1 cellular context compared by ENCODE assay signal in genomic region chr17:79931517-79932309, GRCh38.
TF ChIP-seq lines count a peak whose summit lies in the region.

No MANE protein-coding gene starts in this region.

TF ChIP-seq in HepG2, 621 proteins besides CTCF, POLR2A, EP300 and RAD21 (continued from another document and continues in another):
- TF ChIP-seq ZNF772 (CRISPR knock-in tag; IDR thresholded peaks at IDR 0.05): 0 out of 2 replicates have a peak, but pooled peaks have one; percentile 49
- TF ChIP-seq ZKSCAN1 (IDR thresholded peaks at IDR 0.05; ENCODE audit: low read length): no peak
- TF ChIP-seq HOXA3 (CRISPR knock-in tag; IDR thresholded peaks at IDR 0.05): peak; percentile 51; the same call in 1 of the 2 replicates
- no peak for TF ChIP-seq GABPA (IDR thresholded peaks at IDR 0.05; ENCODE audit: low read depth, low read length)
- no peak for TF ChIP-seq GABPA (CRISPR knock-in tag; IDR thresholded peaks at IDR 0.05; ENCODE audit: low read depth)
- no peak for TF ChIP-seq ZNF737 (CRISPR knock-in tag; IDR thresholded peaks at IDR 0.05; ENCODE audit: borderline replicate concordance)
- TF ChIP-seq ZNF12 (CRISPR knock-in tag; IDR thresholded peaks at IDR 0.05): no peak
- TF ChIP-seq FOXP1 (IDR thresholded peaks at IDR 0.05): no peak
- peak; percentile 35; the same call in 1 of the 2 replicates for TF ChIP-seq FOXP1 (CRISPR knock-in tag; IDR thresholded peaks at IDR 0.05)
- no peak for TF ChIP-seq NFIB (CRISPR knock-in tag; IDR thresholded peaks at IDR 0.05; ENCODE audit: borderline replicate concordance)
- no peak for TF ChIP-seq CENPBD1 (CRISPR knock-in tag; IDR thresholded peaks at IDR 0.05; ENCODE audit: borderline replicate concordance, low read depth)
- peak; percentile 57; the same call in 1 of the 2 replicates for TF ChIP-seq ERF (CRISPR knock-in tag; IDR thresholded peaks at IDR 0.05)
- peak; percentile 49; the same call in 1 of the 2 replicates for TF ChIP-seq IRF2 (CRISPR knock-in tag; IDR thresholded peaks at IDR 0.05)
- TF ChIP-seq HBP1 (CRISPR knock-in tag; IDR thresholded peaks at IDR 0.05; ENCODE audit: low read depth): no peak
- TF ChIP-seq ZNF362 (CRISPR knock-in tag; IDR thresholded peaks at IDR 0.05; ENCODE audit: borderline replicate concordance): no peak; the same call in 1 of the 2 replicates
- TF ChIP-seq ZNF343 (CRISPR knock-in tag; IDR thresholded peaks at IDR 0.05): no peak; the same call in 1 of the 2 replicates
- no peak for TF ChIP-seq MIER2 (CRISPR knock-in tag; IDR thresholded peaks at IDR 0.05)
- TF ChIP-seq KAT8 (CRISPR knock-in tag; IDR thresholded peaks at IDR 0.05): peak; percentile 56; the same call in 1 of the 2 replicates
- TF ChIP-seq NR1H2 (CRISPR knock-in tag; IDR thresholded peaks at IDR 0.05; ENCODE audit: borderline replicate concordance, low read depth): no peak
- TF ChIP-seq NFE2 (CRISPR knock-in tag; IDR thresholded peaks at IDR 0.05): no peak
- TF ChIP-seq ZGPAT (CRISPR knock-in tag; IDR thresholded peaks at IDR 0.05): peak; percentile 49; the same call in 1 of the 2 replicates
- TF ChIP-seq KDM5B (CRISPR knock-in tag; IDR thresholded peaks at IDR 0.05; ENCODE audit: borderline replicate concordance): no peak; the same call in 1 of the 2 replicates
- no peak for TF ChIP-seq ZNF44 (CRISPR knock-in tag; IDR thresholded peaks at IDR 0.05)
- peak; percentile 56 for TF ChIP-seq HDAC1 (CRISPR knock-in tag; IDR thresholded peaks at IDR 0.05)
- TF ChIP-seq ZNF3 (CRISPR knock-in tag; IDR thresholded peaks at IDR 0.05): no peak
- TF ChIP-seq HMGA1 (CRISPR knock-in tag; conservative IDR thresholded peaks at IDR 0.05): no peak
- no peak for TF ChIP-seq ZNF589 (CRISPR knock-in tag; conservative IDR thresholded peaks at IDR 0.05)
- no peak for TF ChIP-seq ZNF766 (CRISPR knock-in tag; IDR thresholded peaks at IDR 0.05; ENCODE audit: borderline replicate concordance)
- peak; percentile 69 for TF ChIP-seq MLX (CRISPR knock-in tag; IDR thresholded peaks at IDR 0.05)
- TF ChIP-seq ZNF224 (CRISPR knock-in tag; IDR thresholded peaks at IDR 0.05): no peak
- no peak for TF ChIP-seq RORA (CRISPR knock-in tag; IDR thresholded peaks at IDR 0.05)
- no peak for TF ChIP-seq ZSCAN12 (CRISPR knock-in tag; IDR thresholded peaks at IDR 0.05)
- TF ChIP-seq ZSCAN5A (CRISPR knock-in tag; IDR thresholded peaks at IDR 0.05; ENCODE audit: borderline replicate concordance): no peak
- no peak for TF ChIP-seq NFRKB (IDR thresholded peaks at IDR 0.05)
- TF ChIP-seq ZBTB26 (CRISPR knock-in tag; IDR thresholded peaks at IDR 0.05; ENCODE audit: borderline replicate concordance): no peak
- no peak for TF ChIP-seq HNF1A (IDR thresholded peaks at IDR 0.05; ENCODE audit: low read depth)
- no peak for TF ChIP-seq HNF1A (CRISPR knock-in tag; IDR thresholded peaks at IDR 0.05; ENCODE audit: borderline replicate concordance)
- no peak for TF ChIP-seq ZKSCAN5 (CRISPR knock-in tag; IDR thresholded peaks at IDR 0.05)
- no peak for TF ChIP-seq SRSF4 (IDR thresholded peaks at IDR 0.05; ENCODE audit: low read depth, low read length, poor library complexity, severe bottlenecking)
- TF ChIP-seq ZFP62 (CRISPR knock-in tag; IDR thresholded peaks at IDR 0.05): no peak
- no peak for TF ChIP-seq NFE2L1 (CRISPR knock-in tag; IDR thresholded peaks at IDR 0.05; ENCODE audit: borderline replicate concordance)
- 0 out of 2 replicates have a peak, but pooled peaks have one; percentile 44 for TF ChIP-seq AFF4 (CRISPR knock-in tag; IDR thresholded peaks at IDR 0.05)
- TF ChIP-seq NFIC (IDR thresholded peaks at IDR 0.05; ENCODE audit: low read length): no peak
- 0 out of 2 replicates have a peak, but pooled peaks have one; percentile 38 for TF ChIP-seq SP4 (CRISPR knock-in tag; IDR thresholded peaks at IDR 0.05)
- no peak for TF ChIP-seq ZHX1 (CRISPR knock-in tag; IDR thresholded peaks at IDR 0.05; ENCODE audit: low read depth)
